ENCODE assay signal across 8 cellular contexts in genomic region chr2:71330585-71331330, GRCh38. TPM values are rescaled to one million over a fixed set of nuclear protein-coding genes. Genes with fewer than 3 reads are reported as not detected.
DNase-seq lines count a peak whose midpoint lies in the region; ATAC-seq, FAIRE-seq and TF ChIP-seq lines count a peak whose summit lies in the region.

No MANE protein-coding gene starts in this region.

- H4K20me1 ChIP-seq in PC-3 (ENCODE audit: low read length): peaks cover 22% of the 10 kb centered on the region; the same call in 1 of the 2 replicates

- H3F3A ChIP-seq in PC-3 (ENCODE audit: low read length, unreplicated experiment): no peaks in the 10 kb centered on the region

- H2AFZ ChIP-seq in PC-3 (ENCODE audit: low read length): peak overlapping the region; percentile 75

- TF ChIP-seq POLR2A in sigmoid colon (IDR thresholded peaks at IDR 0.05) (no peak), GM12892 (IDR thresholded peaks at IDR 0.05; ENCODE audit: low read depth, low read length) (no peak), erythroblast (IDR thresholded peaks at IDR 0.05; ENCODE audit: low read length) (no peak)

- FAIRE-seq in GM12892 (lab: Jason Lieb, UNC): no peak

- 75 to 77% methylated on average over 12 to 14 of the region's 14 CpGs for WGBS in ectodermal cell, 2 experiments
- WGBS in sigmoid colon, 2 donors: 66% methylated on average over 14 of the region's 14 CpGs

- TF ChIP-seq EP300 in sigmoid colon (IDR thresholded peaks at IDR 0.05): no peak

- no peaks in the 10 kb centered on the region for H3K9me2 ChIP-seq in PC-3 (replicated peaks; ENCODE audit: low read length)

- intact Hi-C loops in PC-3 (cut with micrococcal nuclease) (loop anchor here (1.0 to 2.0 kb wide), 4 partner anchors 27 to 103 kb away; partner anchors contain the start of gene PAIP2B), sigmoid colon (cut with DNase I) (loop anchor here (1.0 to 5.0 kb wide), 3 partner anchors 53 to 198 kb away; partner anchors contain the start of genes MCEE and MPHOSPH10)

- POLR2A ChIA-PET in PC-3 (lab: Charles Lee; ENCODE audit: unreplicated experiment): interaction anchor here (0.5 to 1.0 kb wide), 5 partner anchors 31 to 920 kb away, joined by 4 to 24 read pairs (median 6); partner anchors contain the start of gene PAIP2B

- CTCF ChIA-PET in PC-3 (lab: Charles Lee): interaction anchor here (0.6 to 2.8 kb wide), 2 partner anchors 31 to 1058 kb away, joined by 5 to 29 read pairs; no protein-coding TSS in a partner anchor

- H3K79me2 ChIP-seq in PC-3 (ENCODE audit: low read length): peaks cover 42% of the 10 kb centered on the region

- H3K9me3 ChIP-seq in PC-3 (ENCODE audit: low read length) (no peaks in the 10 kb centered on the region), ectodermal cell (ENCODE audit: control insufficient read depth, low read length) (no peaks in the 10 kb centered on the region), sigmoid colon (no peaks in the 10 kb centered on the region)

- peaks cover 3% of the 10 kb centered on the region; the same call in 1 of the 2 replicates for H3K36me3 ChIP-seq in PC-3 (ENCODE audit: low read depth, low read length)
- no peaks in the 10 kb centered on the region for H3K36me3 ChIP-seq in ectodermal cell (ENCODE audit: control insufficient read depth, insufficient read depth, low read length)
- H3K36me3 ChIP-seq in sigmoid colon: peaks cover 0 to 4% (median 0%) of the 10 kb centered on the region in 4 donors

- H3K9ac ChIP-seq in PC-3 (ENCODE audit: low read length): no peak overlapping the region

- BruUV-seq in PC-3 (replicated peaks; lab: Mats Ljungman, UMichigan): no TSS peak

- H3K4me3 ChIP-seq in GM08714 (ENCODE audit: low read length) (peak overlapping the region; percentile 36; the same call in 1 of the 2 replicates), PC-3 (ENCODE audit: low read length) (peak overlapping the region; percentile 52; the same call in 1 of the 2 replicates), ectodermal cell (ENCODE audit: insufficient read depth, low read depth, low read length) (peak overlapping the region; percentile 96), sigmoid colon (peak overlapping the region; percentile 14 to 87 (median 82))

- H3K27ac ChIP-seq in PC-3 (ENCODE audit: low read length) (no peak overlapping the region), ectodermal cell (ENCODE audit: insufficient read depth, low read depth, low read length, poor library complexity, severe bottlenecking) (no peak overlapping the region), sigmoid colon (peak overlapping the region; percentile 90 to 97 (median 92))

- DNase-seq in PC-3: no peak
- no peak for DNase-seq in sigmoid colon
- DNase-seq in GM12892 (ENCODE audit: insufficient read length): no peak
- DNase-seq in UCSD-AML1 (lab: John Stamatoyannopoulos, UW; ENCODE audit: unreplicated experiment): no peak
- no peak for DNase-seq in erythroblast (lab: John Stamatoyannopoulos, UW)
- DNase-seq in occipital lobe (lab: John Stamatoyannopoulos, UW): no peak

- H3K27me3 ChIP-seq in PC-3 (ENCODE audit: low read length): no peaks in the 10 kb centered on the region
- H3K27me3 ChIP-seq in ectodermal cell (ENCODE audit: control insufficient read depth, insufficient read depth, low read length, poor library complexity, severe bottlenecking): no peaks in the 10 kb centered on the region
- no peaks in the 10 kb centered on the region for H3K27me3 ChIP-seq in sigmoid colon

- TF ChIP-seq CTCF in PC-3 (conservative IDR thresholded peaks at IDR 0.05; ENCODE audit: low read depth, low read length): no peak
- TF ChIP-seq CTCF in sigmoid colon (IDR thresholded peaks at IDR 0.05): no peak

- no peak for ATAC-seq in PC-3

- peak overlapping the region; percentile 46; the same call in 1 of the 2 replicates for H3K4me2 ChIP-seq in PC-3 (ENCODE audit: low read length)

- H3K4me1 ChIP-seq in PC-3 (ENCODE audit: insufficient read depth, low read length): peaks cover 25% of the 10 kb centered on the region
- H3K4me1 ChIP-seq in ectodermal cell (ENCODE audit: control insufficient read depth, insufficient read depth, low read length): no peaks in the 10 kb centered on the region
- peaks cover 0 to 34% (median 27%) of the 10 kb centered on the region in 4 donors for H3K4me1 ChIP-seq in sigmoid colon

RNA-seq across cellular contexts. Expression of gene ZNF638, which starts 0.8 kb away (rescaled TPM):
- 82.9 and 93.2 TPM in 2 replicates for total RNA-seq in PC-3 (2014; rRNA removed)
- polyA plus RNA-seq in ectodermal cell (2013, experiment 1 of 4): 167 TPM
- polyA plus RNA-seq in ectodermal cell (2013, experiment 2 of 4): 175 TPM
- 171 TPM for polyA plus RNA-seq in ectodermal cell (2013, experiment 3 of 4)
- 189 TPM for polyA plus RNA-seq in ectodermal cell (2013, experiment 4 of 4)
- 100 to 1,000 TPM; 161 to 184 (median 176) TPM for total RNA-seq in sigmoid colon
- polyA plus RNA-seq in sigmoid colon: 10 to 100 TPM; 28.7 to 69.8 (median 43.8) TPM
- polyA plus RNA-seq in GM12892 (2012; ENCODE audit: missing spikeins): 81.9 TPM
- 399 TPM for total RNA-seq in occipital lobe

Comparison
In these comparisons a context has a peak if more than half of its experiments do, and no peak if none do; other contexts are left out.
1. H3K4me3 ChIP-seq: peak in every context shown above with its lines; median percentile 96 in ectodermal cell; 82 in sigmoid colon; 52 in PC-3; 36 in GM08714.
2. H3K27ac ChIP-seq: peak in sigmoid colon (4 of 4); none in PC-3 (single experiment) and ectodermal cell (single experiment).